In genomic region chr2:20668470-20668869, GRCh38 we compare ENCODE assay signal across 17 cellular contexts. TPM values are rescaled to one million over a fixed set of nuclear protein-coding genes. Genes with fewer than 3 reads are reported as not detected.
DNase-seq lines count a peak whose midpoint lies in the region; TF ChIP-seq lines count a peak whose summit lies in the region.
"Had no signal": no experiment of that assay in that cellular context is flagged by ENCODE, and none has a peak within 500 bp of the region (broad histone marks: within the 10 kb centered on the region; RNA-seq: fewer than 3 reads in every experiment).

No MANE protein-coding gene starts in this region.

- POLR2A ChIA-PET in CD8-positive, alpha-beta memory T cell (lab: Charles Lee) = no interaction called here

- H3K36me3 Mint-ChIP-seq in CD8-positive, alpha-beta memory T cell = no peaks in the 10 kb centered on the region
- H3K36me3 Mint-ChIP-seq in IgD-negative memory B cell = peaks cover 1% of the 10 kb centered on the region

- H3K4me1 ChIP-seq in CD8-positive, alpha-beta memory T cell (ENCODE audit: insufficient read depth, low read length) = peaks cover 11% of the 10 kb centered on the region
- H3K4me1 ChIP-seq in esophagus muscularis mucosa (peaks cover 27 to 79% (median 64%) of the 10 kb centered on the region in 4 donors), osteoblast (ENCODE audit: insufficient read depth, low read length) (no peaks in the 10 kb centered on the region)

- H3K4me2 ChIP-seq in osteoblast (ENCODE audit: insufficient read depth, low read length) = no peak overlapping the region

- intact Hi-C loops in esophagus muscularis mucosa (cut with DNase I) = loop anchor here (10.0 kb wide), 1 partner anchor 156 kb away; the partner anchor contains the start of gene LDAH

- H2AFZ ChIP-seq in osteoblast (ENCODE audit: low read length) = no peak overlapping the region

- TF ChIP-seq POLR2A in esophagus muscularis mucosa (IDR thresholded peaks at IDR 0.05; ENCODE audit: low read depth) = no peak

- H3K27me3 Mint-ChIP-seq in CD8-positive, alpha-beta memory T cell = peaks cover 59 to 82% of the 10 kb centered on the region in 2 donors
- H3K27me3 Mint-ChIP-seq in IgD-negative memory B cell = peaks cover 46% of the 10 kb centered on the region

- TF ChIP-seq CTCF in esophagus muscularis mucosa (IDR thresholded peaks at IDR 0.05) (no peak), osteoblast (IDR thresholded peaks at IDR 0.05; ENCODE audit: extremely low read depth, low read depth, low read length) (no peak)

- no peak for DNase-seq in CD8-positive, alpha-beta memory T cell
- DNase-seq in esophagus muscularis mucosa (ENCODE audit: extremely low spot score) (no peak), osteoblast (ENCODE audit: insufficient read length, low spot score, missing footprints) (peak; percentile 68), HCEC 1CT (no peak), caudate nucleus (lab: John Stamatoyannopoulos, UW) (no peak)
- DNase-seq in stimulated activated CD4-positive, alpha-beta T cell treated with anti-CD3 and anti-CD28 coated beads, Interleukin-4, amount 100 ng/mL, for 1 hour = no peak
- DNase-seq: activated gamma-delta T cell treated with Interleukin-2 at 50 U/mL for 16 hours, cortex of kidney, mammary epithelial cell, NCI-H2081 treated with DMSO at 0.1 percent for 48 hours, NCI-H526 treated with DMSO at 0.1 percent for 48 hours, nucleus accumbens, Peyer's patch, WERI-Rb-1 had no signal

- no peaks in the 10 kb centered on the region for H4K20me1 ChIP-seq in osteoblast (ENCODE audit: insufficient read depth, low read length)

- no peaks in the 10 kb centered on the region for H3K9me3 ChIP-seq in CD8-positive, alpha-beta memory T cell (ENCODE audit: low read length)
- no peaks in the 10 kb centered on the region for H3K9me3 ChIP-seq in esophagus muscularis mucosa
- H3K9me3 ChIP-seq in osteoblast (ENCODE audit: low read depth, low read length) = no peaks in the 10 kb centered on the region
- H3K9me3 ChIP-seq: Peyer's patch had no signal

- no peak overlapping the region for H3K27ac ChIP-seq in CD8-positive, alpha-beta memory T cell (ENCODE audit: low read depth, low read length)
- peak overlapping the region in 3 of 4 donors; percentile 73 to 77 (median 76) for H3K27ac ChIP-seq in esophagus muscularis mucosa (replicated peaks in 1 of 4)
- H3K27ac ChIP-seq in osteoblast (ENCODE audit: low read depth, low read length) = no peak overlapping the region
- no peak overlapping the region for H3K27ac ChIP-seq in caudate nucleus (ENCODE audit: low read depth, low read length)
- H3K27ac ChIP-seq: WERI-Rb-1 had no signal

- no peaks in the 10 kb centered on the region for H3K36me3 ChIP-seq in CD8-positive, alpha-beta memory T cell (ENCODE audit: insufficient read depth, low read length)
- H3K36me3 ChIP-seq in esophagus muscularis mucosa (no peaks in the 10 kb centered on the region), osteoblast (ENCODE audit: insufficient read depth, low read length) (no peaks in the 10 kb centered on the region)
- H3K36me3 ChIP-seq: Peyer's patch, WERI-Rb-1 had no signal

- H3K9me3 Mint-ChIP-seq in CD8-positive, alpha-beta memory T cell = peaks cover 0 to 2% (median 0%) of the 10 kb centered on the region in 5 donors
- no peaks in the 10 kb centered on the region for H3K9me3 Mint-ChIP-seq in IgD-negative memory B cell

- H3K4me1 Mint-ChIP-seq in CD8-positive, alpha-beta memory T cell = peaks cover 11 to 51% (median 18%) of the 10 kb centered on the region in 3 donors
- peaks cover 24 to 35% (median 29%) of the 10 kb centered on the region in 3 donors for H3K4me1 Mint-ChIP-seq in IgD-negative memory B cell

- peaks cover 64% of the 10 kb centered on the region for H3K27me3 ChIP-seq in CD8-positive, alpha-beta memory T cell (ENCODE audit: insufficient read depth, low read length, poor library complexity, severe bottlenecking)
- H3K27me3 ChIP-seq in esophagus muscularis mucosa (peaks cover 8 to 99% (median 72%) of the 10 kb centered on the region in 4 donors), osteoblast (ENCODE audit: insufficient read depth, low read length) (peaks cover 95% of the 10 kb centered on the region)

- 89% methylated on average over 6 of the region's 6 CpGs for WGBS in esophagus muscularis mucosa

- CTCF ChIA-PET in CD8-positive, alpha-beta memory T cell (lab: Charles Lee) = interaction anchor here (1.4 kb wide), 1 partner anchor 295 kb away, joined by 4 read pairs; no protein-coding TSS in a partner anchor

- no peaks in the 10 kb centered on the region for H3K79me2 ChIP-seq in osteoblast (ENCODE audit: insufficient read depth, low read length)

- peak overlapping the region in 5 of 7 donors; percentile 26 to 70 (median 64) for H3K4me3 Mint-ChIP-seq in CD8-positive, alpha-beta memory T cell
- peak overlapping the region in 3 of 4 donors; percentile 81 to 90 (median 83) for H3K4me3 Mint-ChIP-seq in IgD-negative memory B cell

- H3K4me3 ChIP-seq in CD8-positive, alpha-beta memory T cell (ENCODE audit: low read length) = no peak overlapping the region
- H3K4me3 ChIP-seq in esophagus muscularis mucosa (peak overlapping the region in 3 of 4 donors; percentile 53 to 68 (median 56)), osteoblast (ENCODE audit: insufficient read depth, low read length) (no peak overlapping the region)

- TF ChIP-seq EP300 in esophagus muscularis mucosa (IDR thresholded peaks at IDR 0.05) = no peak

- H3K27ac Mint-ChIP-seq in CD8-positive, alpha-beta memory T cell = peak overlapping the region in 1 of 8 donors; percentile 52
- H3K27ac Mint-ChIP-seq in IgD-negative memory B cell = peak overlapping the region; percentile 16 to 88 (median 67)

RNA-seq across cellular contexts. Expression of gene GDF7, which starts 1.5 kb away (rescaled TPM):
- total RNA-seq in CD8-positive, alpha-beta memory T cell = not detected
- 0.10 TPM for polyA plus RNA-seq in CD8-positive, alpha-beta memory T cell
- 0.74 TPM for polyA plus RNA-seq in IgD-negative memory B cell
- total RNA-seq in esophagus muscularis mucosa = 10 to 100 TPM in 1 of 4 donors, 1 to 10 TPM in 3; 2.7 to 10.4 (median 7.4) TPM
- under 0.01 TPM in 1 of 2 replicates, not detected in the other for total RNA-seq in osteoblast
- total RNA-seq: activated CD8-positive, alpha-beta memory T cell treated with anti-CD3 and anti-CD28 coated beads for 36 hours; epithelial cell of proximal tubule had no signal
- polyA plus RNA-seq: mammary epithelial cell had no signal

RNA-seq across cellular contexts. Expression of gene HS1BP3, which starts 17.6 kb away (rescaled TPM):
- 1 to 10 TPM; 9.3 to 9.5 TPM for total RNA-seq in CD8-positive, alpha-beta memory T cell
- polyA plus RNA-seq in CD8-positive, alpha-beta memory T cell = 19.4 TPM
- polyA plus RNA-seq in IgD-negative memory B cell = 27.3 TPM
- total RNA-seq in esophagus muscularis mucosa (10 to 100 TPM; 42.6 to 95.6 (median 60.0) TPM), osteoblast (47.4 and 47.8 TPM in 2 replicates)

Comparison
In these comparisons a context has a peak if more than half of its experiments do, and no peak if none do; other contexts are left out.
1. H3K27ac ChIP-seq: peak in esophagus muscularis mucosa (3 of 4); none in CD8-positive, alpha-beta memory T cell (single experiment), osteoblast (single experiment) and caudate nucleus (single experiment).
2. H3K4me3 ChIP-seq: peak in esophagus muscularis mucosa (3 of 4); none in CD8-positive, alpha-beta memory T cell (single experiment) and osteoblast (single experiment).